Comparison of ENCODE assay signal across 8 cellular contexts in genomic region chr7:112204072-112204775, GRCh38. TPM values are rescaled to one million over a fixed set of nuclear protein-coding genes. Genes with fewer than 3 reads are reported as not detected.
DNase-seq lines count a peak whose midpoint lies in the region; ATAC-seq, FAIRE-seq and TF ChIP-seq lines count a peak whose summit lies in the region.

No MANE protein-coding gene starts in this region.

- DNase-seq in activated CD4-positive, alpha-beta T cell treated with anti-CD3 and anti-CD28 coated beads, Interleukin-2, amount 10 ng/mL, durations not matched to agents 24 days and 14 days = peak; percentile 60
- DNase-seq in activated CD4-positive, alpha-beta T cell treated with anti-CD3 and anti-CD28 coated beads for 4 hours = no peak
- DNase-seq in PC-9 (no peak), endothelial cell of umbilical vein (ENCODE audit: low read depth, low spot score) (peak; percentile 59)
- DNase-seq in stimulated activated CD4-positive, alpha-beta T cell treated with anti-CD3 and anti-CD28 coated beads, Interleukin-2, amount 100 ng/mL, for 24 hours = no peak

- H3K9me3 Mint-ChIP-seq in activated CD4-positive, alpha-beta T cell treated with anti-CD3 and anti-CD28 coated beads, Interleukin-2, amount 10 ng/mL, durations not matched to agents 24 days and 14 days = no peaks in the 10 kb centered on the region

- POLR2A ChIA-PET in PC-9 (lab: Charles Lee; ENCODE audit: unreplicated experiment) = no interaction called here
- POLR2A ChIA-PET in endothelial cell of umbilical vein (lab: Charles Lee) = interaction anchor here (0.7 to 3.4 kb wide), 4 partner anchors 12 to 304 kb away, joined by 3 to 14 read pairs (median 8); no protein-coding TSS in a partner anchor

- H3K27me3 Mint-ChIP-seq in activated CD4-positive, alpha-beta T cell treated with anti-CD3 and anti-CD28 coated beads, Interleukin-2, amount 10 ng/mL, durations not matched to agents 24 days and 14 days = peaks cover 49% of the 10 kb centered on the region

- CTCF ChIA-PET in PC-9 (lab: Charles Lee) = no interaction called here
- CTCF ChIA-PET in endothelial cell of umbilical vein (lab: Charles Lee) = interaction anchor here (1.1 to 3.9 kb wide), 5 partner anchors 12 to 125 kb away, joined by 3 to 12 read pairs (median 4); no protein-coding TSS in a partner anchor

- no peaks in the 10 kb centered on the region for H3K36me3 Mint-ChIP-seq in activated CD4-positive, alpha-beta T cell treated with anti-CD3 and anti-CD28 coated beads, Interleukin-2, amount 10 ng/mL, durations not matched to agents 24 days and 14 days (ENCODE audit: low read depth)

- H2AFZ ChIP-seq in PC-9 = no peak overlapping the region
- H2AFZ ChIP-seq in endothelial cell of umbilical vein (ENCODE audit: low read depth, low read length) = no peak overlapping the region

- H3K79me2 ChIP-seq in PC-9 (ENCODE audit: low read depth) (peaks cover 23% of the 10 kb centered on the region), endothelial cell of umbilical vein (ENCODE audit: control insufficient read depth, insufficient read depth, low read length) (peaks cover 88% of the 10 kb centered on the region)

- no peaks in the 10 kb centered on the region for H3K9me2 ChIP-seq in PC-9 (ENCODE audit: insufficient read depth)

- peaks cover 28% of the 10 kb centered on the region for H3K4me1 Mint-ChIP-seq in activated CD4-positive, alpha-beta T cell treated with anti-CD3 and anti-CD28 coated beads, Interleukin-2, amount 10 ng/mL, durations not matched to agents 24 days and 14 days

- TF ChIP-seq CTCF in PC-9 (conservative IDR thresholded peaks at IDR 0.05) = no peak
- TF ChIP-seq CTCF in endothelial cell of umbilical vein (IDR thresholded peaks at IDR 0.05; ENCODE audit: extremely low read depth in 1 of 2, insufficient read depth in 1 of 2, low read depth in 1 of 2, low read length in 2 of 2) = no peak
- no peak for TF ChIP-seq CTCF in neutrophil (IDR thresholded peaks at IDR 0.05)

- no peak for TF ChIP-seq POLR2A in endothelial cell of umbilical vein (IDR thresholded peaks at IDR 0.05; ENCODE audit: low read depth, low read length)

- H3K4me2 ChIP-seq in PC-9 = peak overlapping the region; percentile 100
- peak overlapping the region; percentile 98 for H3K4me2 ChIP-seq in endothelial cell of umbilical vein (ENCODE audit: insufficient read depth, low read length)

- no peaks in the 10 kb centered on the region; the same call in 1 of the 2 replicates for H3K9me3 ChIP-seq in PC-9 (ENCODE audit: insufficient read depth, low read depth)
- no peaks in the 10 kb centered on the region for H3K9me3 ChIP-seq in endothelial cell of umbilical vein (replicated peaks; ENCODE audit: control insufficient read depth, insufficient read depth, low read length)
- H3K9me3 ChIP-seq in neutrophil = no peaks in the 10 kb centered on the region

- intact Hi-C loops in activated CD4-positive, alpha-beta T cell treated with anti-CD3 and anti-CD28 coated beads, Interleukin-2, amount 10 ng/mL, durations not matched to agents 24 days and 14 days (cut with micrococcal nuclease) = loop anchor here (10.0 kb wide), 1 partner anchor 581 kb away; no protein-coding TSS in a partner anchor
- intact Hi-C loops in PC-9 (cut with micrococcal nuclease; ENCODE audit: unreplicated experiment) (loop anchor here (10.0 kb wide), 2 partner anchors 191 to 339 kb away; no protein-coding TSS in a partner anchor), endothelial cell of umbilical vein (cut with micrococcal nuclease) (loop anchor here (1.0 to 10.0 kb wide), 2 partner anchors 12 to 369 kb away; no protein-coding TSS in a partner anchor)

- H3K4me1 ChIP-seq in PC-9 (replicated peaks; ENCODE audit: insufficient read depth) = peaks cover 26% of the 10 kb centered on the region
- peaks cover 45% of the 10 kb centered on the region for H3K4me1 ChIP-seq in endothelial cell of umbilical vein (ENCODE audit: control insufficient read depth, extremely low read depth, insufficient read depth, low read length)
- peaks cover 34 to 35% of the 10 kb centered on the region in 2 experiments for H3K4me1 ChIP-seq in neutrophil (ENCODE audit: control insufficient read depth in 1 of 2, insufficient read depth in 1 of 2, low read depth in 1 of 2, low read length in 1 of 2)

- H3K9me1 ChIP-seq in endothelial cell of umbilical vein (replicated peaks; ENCODE audit: control insufficient read depth, extremely low read depth, insufficient read depth, low read length) = peaks cover 2% of the 10 kb centered on the region

- peak overlapping the region; percentile 91 for H3K4me3 Mint-ChIP-seq in activated CD4-positive, alpha-beta T cell treated with anti-CD3 and anti-CD28 coated beads, Interleukin-2, amount 10 ng/mL, durations not matched to agents 24 days and 14 days

- peak; percentile 48 for FAIRE-seq in endothelial cell of umbilical vein (lab: Jason Lieb, UNC)

- ATAC-seq in GM21515 (IDR thresholded peaks at IDR 0.05; ENCODE audit: unreplicated experiment) (no peak), GM18873 (IDR thresholded peaks at IDR 0.05; ENCODE audit: low FRiP score, unreplicated experiment) (no peak)

- dilution Hi-C loops in endothelial cell of umbilical vein (cut with MboI; ENCODE audit: extremely low pct_ligation_motif_present, low sequenced_read_pairs) = no loop called here

- H3K27ac ChIP-seq in PC-9 (no peak overlapping the region), endothelial cell of umbilical vein (ENCODE audit: insufficient read depth, low read depth, low read length) (peak overlapping the region; percentile 83), neutrophil (no peak overlapping the region)

- no TSS peak for BruUV-seq in PC-9 (replicated peaks; lab: Mats Ljungman, UMichigan)
- TSS peak; percentile 73 for BruUV-seq in endothelial cell of umbilical vein (replicated peaks; lab: Mats Ljungman, UMichigan)

- no peak overlapping the region for H3K27ac Mint-ChIP-seq in activated CD4-positive, alpha-beta T cell treated with anti-CD3 and anti-CD28 coated beads, Interleukin-2, amount 10 ng/mL, durations not matched to agents 24 days and 14 days

- peak overlapping the region; percentile 66; the same call in 1 of the 2 replicates for H3K4me3 ChIP-seq in PC-9
- peak overlapping the region; percentile 68 to 98 (median 93) for H3K4me3 ChIP-seq in endothelial cell of umbilical vein (replicated peaks in 1 of 3; ENCODE audit: insufficient read depth in 1 of 3, low read depth in 1 of 3, low read length in 3 of 3)
- peak overlapping the region; percentile 81 to 98 for H3K4me3 ChIP-seq in neutrophil (ENCODE audit: low read depth in 1 of 2, low read length in 1 of 2)

- H3K36me3 ChIP-seq in PC-9 (ENCODE audit: low read depth) (no peaks in the 10 kb centered on the region), endothelial cell of umbilical vein (ENCODE audit: control insufficient read depth in 2 of 2, extremely low read depth in 1 of 2, insufficient read depth in 2 of 2, low read length in 2 of 2) (no peaks in the 10 kb centered on the region), neutrophil (no peaks in the 10 kb centered on the region)

- H3K9ac ChIP-seq in endothelial cell of umbilical vein (replicated peaks; ENCODE audit: extremely low read depth, insufficient read depth, low read length) = peak overlapping the region; percentile 96

- no peaks in the 10 kb centered on the region for H3K27me3 ChIP-seq in PC-9 (ENCODE audit: insufficient read depth, low read depth)
- no peaks in the 10 kb centered on the region for H3K27me3 ChIP-seq in endothelial cell of umbilical vein (ENCODE audit: control insufficient read depth in 2 of 2, insufficient read depth in 2 of 2, low read length in 2 of 2)
- peaks cover 28% of the 10 kb centered on the region for H3K27me3 ChIP-seq in neutrophil

- H4K20me1 ChIP-seq in PC-9 (ENCODE audit: insufficient read depth) (no peaks in the 10 kb centered on the region), endothelial cell of umbilical vein (replicated peaks; ENCODE audit: control insufficient read depth, extremely low read depth, insufficient read depth, low read length) (peaks cover 2% of the 10 kb centered on the region)

- no peaks in the 10 kb centered on the region for H3F3A ChIP-seq in PC-9 (ENCODE audit: insufficient read depth, low read depth)

TF ChIP-seq in endothelial cell of umbilical vein, 7 proteins besides CTCF, POLR2A, EP300 and RAD21 (continues in another document):
- no peak for TF ChIP-seq EZH2 (IDR thresholded peaks at IDR 0.05; ENCODE audit: borderline replicate concordance, low read depth, low read length, severe bottlenecking)
- TF ChIP-seq FOS (IDR thresholded peaks at IDR 0.05; ENCODE audit: borderline replicate concordance, insufficient read depth, low read length) = no peak
- no peak for TF ChIP-seq MYC (IDR thresholded peaks at IDR 0.05; ENCODE audit: low read depth, low read length)
- no peak for TF ChIP-seq JUN (IDR thresholded peaks at IDR 0.05; ENCODE audit: borderline replicate concordance, insufficient read depth, insufficient read length, low read depth)
- TF ChIP-seq MAX (IDR thresholded peaks at IDR 0.05; ENCODE audit: insufficient read depth, insufficient read length) = no peak

RNA-seq across cellular contexts. Expression of gene DOCK4, which starts 2.0 kb away (rescaled TPM):
- total RNA-seq in activated CD4-positive, alpha-beta T cell treated with anti-CD3 and anti-CD28 coated beads, Interleukin-2, amount 10 ng/mL, durations not matched to agents 24 days and 14 days = 0.33 and 0.89 TPM in 2 replicates
- total RNA-seq in PC-9 (2021) (0.98 and 1.7 TPM in 2 replicates), endothelial cell of umbilical vein (164 TPM in 2 replicates)
- 37.5 and 47.4 TPM in 2 replicates for polyA plus RNA-seq in endothelial cell of umbilical vein
- 37.7 and 38.6 TPM in 2 replicates for polyA plus RNA-seq in endothelial cell of umbilical vein (2011; cell fraction: cytosol; rRNA removed)
- polyA plus RNA-seq in endothelial cell of umbilical vein (2011; cell fraction: nucleus; rRNA removed) = 168 and 178 TPM in 2 replicates
- polyA plus RNA-seq in endothelial cell of umbilical vein (2012) = 69.2 and 79.1 TPM in 2 replicates
- polyA minus RNA-seq in endothelial cell of umbilical vein = 246 and 289 TPM in 2 replicates
- polyA minus RNA-seq in endothelial cell of umbilical vein (2011; cell fraction: cytosol; rRNA and poly(A)+ RNA removed) = 1.7 TPM
- polyA minus RNA-seq in endothelial cell of umbilical vein (2011; cell fraction: nucleus; rRNA and poly(A)+ RNA removed) = 603 and 865 TPM in 2 replicates

RNA-seq across cellular contexts. Expression of gene ZNF277, which starts 2.3 kb away (rescaled TPM):
- 10.1 and 13.7 TPM in 2 replicates for total RNA-seq in activated CD4-positive, alpha-beta T cell treated with anti-CD3 and anti-CD28 coated beads, Interleukin-2, amount 10 ng/mL, durations not matched to agents 24 days and 14 days
- total RNA-seq in PC-9 (2021) (23.3 and 33.4 TPM in 2 replicates), endothelial cell of umbilical vein (19.0 and 22.6 TPM in 2 replicates)
- 4.6 and 7.8 TPM in 2 replicates for polyA plus RNA-seq in endothelial cell of umbilical vein
- 11.9 and 13.0 TPM in 2 replicates for polyA plus RNA-seq in endothelial cell of umbilical vein (2011; cell fraction: cytosol; rRNA removed)
- polyA plus RNA-seq in endothelial cell of umbilical vein (2011; cell fraction: nucleus; rRNA removed) = 6.8 and 7.8 TPM in 2 replicates
- polyA plus RNA-seq in endothelial cell of umbilical vein (2012) = 19.8 and 22.3 TPM in 2 replicates
- polyA minus RNA-seq in endothelial cell of umbilical vein = 8.4 and 11.6 TPM in 2 replicates
- polyA minus RNA-seq in endothelial cell of umbilical vein (2011; cell fraction: cytosol; rRNA and poly(A)+ RNA removed) = 10.2 TPM
- polyA minus RNA-seq in endothelial cell of umbilical vein (2011; cell fraction: nucleus; rRNA and poly(A)+ RNA removed) = 15.1 and 21.9 TPM in 2 replicates

Comparison
In these comparisons a context has a peak if more than half of its experiments do, and no peak if none do; other contexts are left out.
1. DNase-seq: peak in activated CD4-positive, alpha-beta T cell treated with anti-CD3 and anti-CD28 coated beads, Interleukin-2, amount 10 ng/mL, durations not matched to agents 24 days and 14 days (single experiment) and endothelial cell of umbilical vein (single experiment); none in activated CD4-positive, alpha-beta T cell treated with anti-CD3 and anti-CD28 coated beads for 4 hours (0 of 2), PC-9 (0 of 2) and stimulated activated CD4-positive, alpha-beta T cell treated with anti-CD3 and anti-CD28 coated beads, Interleukin-2, amount 100 ng/mL, for 24 hours (0 of 2).
2. RNA of gene DOCK4, which starts 2.0 kb away (total RNA-seq): 164 TPM in endothelial cell of umbilical vein; 0.98 to 1.7 TPM in PC-9 and 0.33 to 0.89 TPM in activated CD4-positive, alpha-beta T cell treated with anti-CD3 and anti-CD28 coated beads, Interleukin-2, amount 10 ng/mL, durations not matched to agents 24 days and 14 days; every median in the first group is over 10 times any median in the second.
3. Peak in every context shown above with its lines, with median percentiles within 50 percentile points of each other: H3K4me3 ChIP-seq.